Comparison of ENCODE assay signal across 8 cellular contexts in genomic region chr7:16918288-16918895, GRCh38. TPM values are rescaled to one million over a fixed set of nuclear protein-coding genes. Genes with fewer than 3 reads are reported as not detected.
DNase-seq lines count a peak whose midpoint lies in the region; ATAC-seq and TF ChIP-seq lines count a peak whose summit lies in the region.

No MANE protein-coding gene starts in this region.

- H3K4me1 ChIP-seq in mucosa of descending colon (ENCODE audit: low read depth), result peaks cover 8% of the 10 kb centered on the region
- H3K4me1 ChIP-seq in effector memory CD4-positive, alpha-beta T cell (ENCODE audit: control insufficient read depth, insufficient read depth, low read length, poor library complexity, severe bottlenecking), result no peaks in the 10 kb centered on the region

- H3K27ac ChIP-seq in effector memory CD4-positive, alpha-beta T cell (ENCODE audit: insufficient read depth, low read length, poor library complexity, severe bottlenecking), result no peak overlapping the region

- ATAC-seq in mucosa of descending colon (no peak), omental fat pad (ENCODE audit: low FRiP score) (no peak)
- ATAC-seq in stimulated activated effector memory CD8-positive, alpha-beta T cell treated with anti-CD3 and anti-CD28 coated beads, Interleukin-12 subunit alpha, Interleukin-12 subunit beta, amount 100 ng/mL, for 72 hours, result no peak

- no peaks in the 10 kb centered on the region for H3K36me3 ChIP-seq in mucosa of descending colon (ENCODE audit: low read depth)
- H3K36me3 ChIP-seq in effector memory CD4-positive, alpha-beta T cell (ENCODE audit: control insufficient read depth, insufficient read depth, low read length), result no peaks in the 10 kb centered on the region

- TF ChIP-seq CTCF in AG10803 (conservative IDR thresholded peaks at IDR 0.05; ENCODE audit: low read length) (peak; percentile 66), GM12872 (IDR thresholded peaks at IDR 0.05; ENCODE audit: insufficient read depth, low read depth, low read length) (peak; percentile 55; the same call in 2 of the 3 replicates), mucosa of descending colon (IDR thresholded peaks at IDR 0.05) (peak; percentile 37), omental fat pad (IDR thresholded peaks at IDR 0.05) (no peak)

- no peaks in the 10 kb centered on the region for H3K36me3 Mint-ChIP-seq in stimulated activated effector memory CD8-positive, alpha-beta T cell treated with anti-CD3 and anti-CD28 coated beads, Interleukin-12 subunit alpha, Interleukin-12 subunit beta, amount 100 ng/mL, for 72 hours

- no peaks in the 10 kb centered on the region for H3K27me3 ChIP-seq in effector memory CD4-positive, alpha-beta T cell (replicated peaks; ENCODE audit: control insufficient read depth, insufficient read depth, low read length, poor library complexity, severe bottlenecking)

- DNase-seq in AG10803 (ENCODE audit: low read depth) (peak; percentile 36), NCI-H69 (lab: John Stamatoyannopoulos, UW) (peak; percentile 74), cerebellum (ENCODE audit: low spot score) (peak; percentile 7), mucosa of descending colon (peak in 1 of 3 donors; percentile 83), omental fat pad (ENCODE audit: low spot score) (no peak)
- DNase-seq in stimulated activated effector memory CD8-positive, alpha-beta T cell treated with anti-CD3 and anti-CD28 coated beads, Interleukin-12 subunit alpha, Interleukin-12 subunit beta, amount 100 ng/mL, for 72 hours (ENCODE audit: low spot score in 2 of 2), result no peak
- DNase-seq in effector memory CD4-positive, alpha-beta T cell, result no peak

- no peak overlapping the region for H3K27ac Mint-ChIP-seq in stimulated activated effector memory CD8-positive, alpha-beta T cell treated with anti-CD3 and anti-CD28 coated beads, Interleukin-12 subunit alpha, Interleukin-12 subunit beta, amount 100 ng/mL, for 72 hours

- no peak overlapping the region for H3K4me3 Mint-ChIP-seq in stimulated activated effector memory CD8-positive, alpha-beta T cell treated with anti-CD3 and anti-CD28 coated beads, Interleukin-12 subunit alpha, Interleukin-12 subunit beta, amount 100 ng/mL, for 72 hours

- H3K4me3 ChIP-seq in AG10803 (ENCODE audit: low read length), result no peak overlapping the region
- H3K4me3 ChIP-seq in mucosa of descending colon, result no peak overlapping the region
- no peak overlapping the region for H3K4me3 ChIP-seq in effector memory CD4-positive, alpha-beta T cell (ENCODE audit: insufficient read depth, low read depth, low read length, poor library complexity, severe bottlenecking)

- no peaks in the 10 kb centered on the region for H3K9me3 ChIP-seq in mucosa of descending colon
- no peaks in the 10 kb centered on the region for H3K9me3 ChIP-seq in effector memory CD4-positive, alpha-beta T cell (ENCODE audit: control insufficient read depth, low read length)

- intact Hi-C loops in mucosa of descending colon (cut with DNase I, micrococcal nuclease), result no loop called here

- H3K9me3 Mint-ChIP-seq in stimulated activated effector memory CD8-positive, alpha-beta T cell treated with anti-CD3 and anti-CD28 coated beads, Interleukin-12 subunit alpha, Interleukin-12 subunit beta, amount 100 ng/mL, for 72 hours, result no peaks in the 10 kb centered on the region

- H3K4me1 Mint-ChIP-seq in stimulated activated effector memory CD8-positive, alpha-beta T cell treated with anti-CD3 and anti-CD28 coated beads, Interleukin-12 subunit alpha, Interleukin-12 subunit beta, amount 100 ng/mL, for 72 hours, result peaks cover 9% of the 10 kb centered on the region

RNA-seq across cellular contexts. Expression of gene AGR3, which starts 36.6 kb away (rescaled TPM):
- total RNA-seq in cerebellum, result not detected
- total RNA-seq in mucosa of descending colon, result 100 to 1,000 TPM in 2 of 3 donors, 10 to 100 TPM in 1; 54.9 to 172 (median 122) TPM
- total RNA-seq in omental fat pad, result not detected

Comparison
In these comparisons a context has a peak if more than half of its experiments do, and no peak if none do; other contexts are left out.
1. DNase-seq: peak in AG10803 (single experiment), NCI-H69 (single experiment) and cerebellum (single experiment); none in omental fat pad (single experiment), stimulated activated effector memory CD8-positive, alpha-beta T cell treated with anti-CD3 and anti-CD28 coated beads, Interleukin-12 subunit alpha, Interleukin-12 subunit beta, amount 100 ng/mL, for 72 hours (0 of 2) and effector memory CD4-positive, alpha-beta T cell (0 of 3).
2. CTCF ChIP-seq: peak in AG10803 (single experiment), GM12872 (single experiment) and mucosa of descending colon (single experiment); none in omental fat pad (0 of 3).
3. RNA of gene AGR3, which starts 36.6 kb away (total RNA-seq): 54.9 to 172 TPM in mucosa of descending colon; not detected in cerebellum (single experiment) and not detected in omental fat pad; every median in the first group is over 10 times any median in the second.